In genomic region chr1:20685739-20686138, GRCh38 we compare ENCODE assay signal across 1 cellular context.
TF ChIP-seq lines count a peak whose summit lies in the region.

No MANE protein-coding gene starts in this region.

TF ChIP-seq in endothelial cell of umbilical vein, 7 proteins besides CTCF, POLR2A, EP300 and RAD21:
- TF ChIP-seq GATA2 (IDR thresholded peaks at IDR 0.05; ENCODE audit: insufficient read depth, insufficient read length, low read depth, low read length) (no peak), POLR2AphosphoS5 (IDR thresholded peaks at IDR 0.05; ENCODE audit: insufficient read depth, low read depth, low read length) (no peak), MYC (IDR thresholded peaks at IDR 0.05; ENCODE audit: low read depth, low read length) (no peak), FOS (IDR thresholded peaks at IDR 0.05; ENCODE audit: borderline replicate concordance, insufficient read depth, low read length) (no peak), MAX (IDR thresholded peaks at IDR 0.05; ENCODE audit: insufficient read depth, insufficient read length) (no peak), EZH2 (IDR thresholded peaks at IDR 0.05; ENCODE audit: borderline replicate concordance, low read depth, low read length, severe bottlenecking) (no peak), JUN (IDR thresholded peaks at IDR 0.05; ENCODE audit: borderline replicate concordance, insufficient read depth, insufficient read length, low read depth) (no peak)
TF ChIP-seq in endothelial cell of umbilical vein: peak in this region for 0.
